ENCODE assay signal across 1 cellular context in the genomic region with DNA sequence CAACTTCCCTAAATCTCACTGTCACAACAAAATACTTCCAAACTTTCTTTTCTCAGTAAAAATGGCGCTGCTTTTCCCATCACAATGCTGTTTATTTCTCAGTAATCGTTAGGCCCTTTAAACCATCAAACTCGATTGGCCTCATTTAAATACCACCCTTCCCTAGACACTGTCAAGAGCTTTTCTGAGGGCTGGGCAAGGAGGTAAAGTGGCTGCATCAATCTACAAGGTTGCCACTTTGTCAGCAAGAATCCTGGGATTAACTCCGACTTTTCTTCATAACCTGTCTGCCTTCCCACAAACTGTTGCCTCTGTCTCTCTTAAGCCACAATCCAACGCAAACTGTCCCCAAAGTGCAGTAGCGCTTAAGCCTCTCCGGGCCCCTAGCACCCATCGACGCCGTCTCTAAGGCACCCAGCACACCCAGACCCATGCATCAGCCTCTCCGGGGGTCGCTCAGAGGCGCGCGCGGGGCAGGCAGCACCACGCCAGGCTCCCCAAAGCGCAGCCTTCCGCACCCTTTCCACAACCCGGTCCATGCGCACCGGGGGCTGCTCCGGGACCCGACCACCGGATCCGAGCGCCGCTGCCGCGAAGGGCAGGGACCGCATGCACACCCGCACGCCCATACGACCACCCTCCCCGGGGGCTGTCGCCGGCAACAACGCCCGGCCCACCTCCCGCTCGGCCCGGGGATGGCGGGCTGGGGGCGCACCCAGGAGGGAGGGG.
TF ChIP-seq lines count a peak whose summit lies in the region.

No MANE protein-coding gene starts in this region.

TF ChIP-seq in HEK293, 187 proteins besides CTCF, POLR2A, EP300 and RAD21 (continued from another document and continues in another):
- TF ChIP-seq, protein P1, sequence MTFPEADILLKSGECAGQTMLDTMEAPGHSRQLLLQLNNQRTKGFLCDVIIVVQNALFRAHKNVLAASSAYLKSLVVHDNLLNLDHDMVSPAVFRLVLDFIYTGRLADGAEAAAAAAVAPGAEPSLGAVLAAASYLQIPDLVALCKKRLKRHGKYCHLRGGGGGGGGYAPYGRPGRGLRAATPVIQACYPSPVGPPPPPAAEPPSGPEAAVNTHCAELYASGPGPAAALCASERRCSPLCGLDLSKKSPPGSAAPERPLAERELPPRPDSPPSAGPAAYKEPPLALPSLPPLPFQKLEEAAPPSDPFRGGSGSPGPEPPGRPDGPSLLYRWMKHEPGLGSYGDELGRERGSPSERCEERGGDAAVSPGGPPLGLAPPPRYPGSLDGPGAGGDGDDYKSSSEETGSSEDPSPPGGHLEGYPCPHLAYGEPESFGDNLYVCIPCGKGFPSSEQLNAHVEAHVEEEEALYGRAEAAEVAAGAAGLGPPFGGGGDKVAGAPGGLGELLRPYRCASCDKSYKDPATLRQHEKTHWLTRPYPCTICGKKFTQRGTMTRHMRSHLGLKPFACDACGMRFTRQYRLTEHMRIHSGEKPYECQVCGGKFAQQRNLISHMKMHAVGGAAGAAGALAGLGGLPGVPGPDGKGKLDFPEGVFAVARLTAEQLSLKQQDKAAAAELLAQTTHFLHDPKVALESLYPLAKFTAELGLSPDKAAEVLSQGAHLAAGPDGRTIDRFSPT (tag by site-specific recombination; IDR thresholded peaks at IDR 0.05), result no peak
- TF ChIP-seq ZNF214 (tag by site-specific recombination; IDR thresholded peaks at IDR 0.05; ENCODE audit: borderline replicate concordance), result no peak
- TF ChIP-seq ZNF560 (tag by site-specific recombination; IDR thresholded peaks at IDR 0.05; ENCODE audit: borderline replicate concordance), result no peak
- TF ChIP-seq, protein P2, sequence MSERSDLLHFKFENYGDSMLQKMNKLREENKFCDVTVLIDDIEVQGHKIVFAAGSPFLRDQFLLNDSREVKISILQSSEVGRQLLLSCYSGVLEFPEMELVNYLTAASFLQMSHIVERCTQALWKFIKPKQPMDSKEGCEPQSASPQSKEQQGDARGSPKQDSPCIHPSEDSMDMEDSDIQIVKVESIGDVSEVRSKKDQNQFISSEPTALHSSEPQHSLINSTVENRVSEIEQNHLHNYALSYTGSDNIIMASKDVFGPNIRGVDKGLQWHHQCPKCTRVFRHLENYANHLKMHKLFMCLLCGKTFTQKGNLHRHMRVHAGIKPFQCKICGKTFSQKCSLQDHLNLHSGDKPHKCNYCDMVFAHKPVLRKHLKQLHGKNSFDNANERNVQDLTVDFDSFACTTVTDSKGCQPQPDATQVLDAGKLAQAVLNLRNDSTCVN (tag by site-specific recombination; optimal IDR thresholded peaks at IDR 0.05), result peak; percentile 74
- peak; percentile 53 for TF ChIP-seq SP2 (tag by site-specific recombination; IDR thresholded peaks at IDR 0.05)
- no peak for TF ChIP-seq ZNF223 (tag by site-specific recombination; IDR thresholded peaks at IDR 0.05)
- no peak for TF ChIP-seq ZNF10 (tag by site-specific recombination; IDR thresholded peaks at IDR 0.05)
- TF ChIP-seq ZNF626 (tag by site-specific recombination; IDR thresholded peaks at IDR 0.05), result no peak
- no peak for TF ChIP-seq KLF1 (tag by site-specific recombination; IDR thresholded peaks at IDR 0.05)
- no peak for TF ChIP-seq GLI2 (tag by site-specific recombination; IDR thresholded peaks at IDR 0.05; ENCODE audit: borderline replicate concordance, low read depth)
- TF ChIP-seq ZNF561 (tag by site-specific recombination; IDR thresholded peaks at IDR 0.05; ENCODE audit: borderline replicate concordance), result no peak
- peak; percentile 73; the same call in 1 of the 2 replicates for TF ChIP-seq ZNF76 (tag by site-specific recombination; IDR thresholded peaks at IDR 0.05; ENCODE audit: borderline replicate concordance, low read depth)
- TF ChIP-seq, protein P3, sequence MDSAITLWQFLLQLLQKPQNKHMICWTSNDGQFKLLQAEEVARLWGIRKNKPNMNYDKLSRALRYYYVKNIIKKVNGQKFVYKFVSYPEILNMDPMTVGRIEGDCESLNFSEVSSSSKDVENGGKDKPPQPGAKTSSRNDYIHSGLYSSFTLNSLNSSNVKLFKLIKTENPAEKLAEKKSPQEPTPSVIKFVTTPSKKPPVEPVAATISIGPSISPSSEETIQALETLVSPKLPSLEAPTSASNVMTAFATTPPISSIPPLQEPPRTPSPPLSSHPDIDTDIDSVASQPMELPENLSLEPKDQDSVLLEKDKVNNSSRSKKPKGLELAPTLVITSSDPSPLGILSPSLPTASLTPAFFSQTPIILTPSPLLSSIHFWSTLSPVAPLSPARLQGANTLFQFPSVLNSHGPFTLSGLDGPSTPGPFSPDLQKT (IDR thresholded peaks at IDR 0.05; ENCODE audit: borderline replicate concordance, low read depth, low read length), result no peak
- TF ChIP-seq ZNF473 (tag by site-specific recombination; IDR thresholded peaks at IDR 0.05), result no peak
- TF ChIP-seq, protein P4, sequence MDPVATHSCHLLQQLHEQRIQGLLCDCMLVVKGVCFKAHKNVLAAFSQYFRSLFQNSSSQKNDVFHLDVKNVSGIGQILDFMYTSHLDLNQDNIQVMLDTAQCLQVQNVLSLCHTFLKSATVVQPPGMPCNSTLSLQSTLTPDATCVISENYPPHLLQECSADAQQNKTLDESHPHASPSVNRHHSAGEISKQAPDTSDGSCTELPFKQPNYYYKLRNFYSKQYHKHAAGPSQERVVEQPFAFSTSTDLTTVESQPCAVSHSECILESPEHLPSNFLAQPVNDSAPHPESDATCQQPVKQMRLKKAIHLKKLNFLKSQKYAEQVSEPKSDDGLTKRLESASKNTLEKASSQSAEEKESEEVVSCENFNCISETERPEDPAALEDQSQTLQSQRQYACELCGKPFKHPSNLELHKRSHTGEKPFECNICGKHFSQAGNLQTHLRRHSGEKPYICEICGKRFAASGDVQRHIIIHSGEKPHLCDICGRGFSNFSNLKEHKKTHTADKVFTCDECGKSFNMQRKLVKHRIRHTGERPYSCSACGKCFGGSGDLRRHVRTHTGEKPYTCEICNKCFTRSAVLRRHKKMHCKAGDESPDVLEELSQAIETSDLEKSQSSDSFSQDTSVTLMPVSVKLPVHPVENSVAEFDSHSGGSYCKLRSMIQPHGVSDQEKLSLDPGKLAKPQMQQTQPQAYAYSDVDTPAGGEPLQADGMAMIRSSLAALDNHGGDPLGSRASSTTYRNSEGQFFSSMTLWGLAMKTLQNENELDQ (tag by site-specific recombination; IDR thresholded peaks at IDR 0.05; ENCODE audit: low read depth), result no peak
- TF ChIP-seq ZBTB20 (tag by site-specific recombination; IDR thresholded peaks at IDR 0.05), result peak; percentile 73
- no peak for TF ChIP-seq ZNF654 (tag by site-specific recombination; IDR thresholded peaks at IDR 0.05; ENCODE audit: low read depth)
- no peak for TF ChIP-seq ZNF610 (tag by site-specific recombination; IDR thresholded peaks at IDR 0.05; ENCODE audit: borderline replicate concordance)
- no peak for TF ChIP-seq ZNF785 (tag by site-specific recombination; IDR thresholded peaks at IDR 0.05)
- TF ChIP-seq ZNF174 (tag by site-specific recombination; IDR thresholded peaks at IDR 0.05), result no peak
- no peak for TF ChIP-seq HOXC10 (CRISPR knock-in tag; IDR thresholded peaks at IDR 0.05)
- TF ChIP-seq ZBTB48 (tag by site-specific recombination; IDR thresholded peaks at IDR 0.05), result peak; percentile 61; the same call in 1 of the 2 replicates
- no peak for TF ChIP-seq ZNF658 (tag by site-specific recombination; IDR thresholded peaks at IDR 0.05)
- TF ChIP-seq ZNF112 (tag by site-specific recombination; IDR thresholded peaks at IDR 0.05), result no peak
- no peak for TF ChIP-seq ZSCAN23 (tag by site-specific recombination; IDR thresholded peaks at IDR 0.05)
- TF ChIP-seq KLF9 (tag by site-specific recombination; IDR thresholded peaks at IDR 0.05; ENCODE audit: low read depth), result no peak
- TF ChIP-seq BCL11A (tag by site-specific recombination; IDR thresholded peaks at IDR 0.05; ENCODE audit: low read depth), result no peak
- TF ChIP-seq ZNF777 (tag by site-specific recombination; IDR thresholded peaks at IDR 0.05; ENCODE audit: borderline replicate concordance), result no peak
- TF ChIP-seq ZNF146 (tag by site-specific recombination; IDR thresholded peaks at IDR 0.05), result no peak
- no peak for TF ChIP-seq TRIM28 (IDR thresholded peaks at IDR 0.05; ENCODE audit: borderline replicate concordance, low read length)
- TF ChIP-seq ZNF555 (tag by site-specific recombination; conservative IDR thresholded peaks at IDR 0.05), result no peak
- no peak for TF ChIP-seq MZF1 (tag by site-specific recombination; IDR thresholded peaks at IDR 0.05; ENCODE audit: borderline replicate concordance)
- no peak for TF ChIP-seq ZNF701 (tag by site-specific recombination; IDR thresholded peaks at IDR 0.05)
- TF ChIP-seq ZNF514 (tag by site-specific recombination; IDR thresholded peaks at IDR 0.05), result no peak
- no peak for TF ChIP-seq ZNF677 (tag by site-specific recombination; IDR thresholded peaks at IDR 0.05)
- TF ChIP-seq, protein P5, sequence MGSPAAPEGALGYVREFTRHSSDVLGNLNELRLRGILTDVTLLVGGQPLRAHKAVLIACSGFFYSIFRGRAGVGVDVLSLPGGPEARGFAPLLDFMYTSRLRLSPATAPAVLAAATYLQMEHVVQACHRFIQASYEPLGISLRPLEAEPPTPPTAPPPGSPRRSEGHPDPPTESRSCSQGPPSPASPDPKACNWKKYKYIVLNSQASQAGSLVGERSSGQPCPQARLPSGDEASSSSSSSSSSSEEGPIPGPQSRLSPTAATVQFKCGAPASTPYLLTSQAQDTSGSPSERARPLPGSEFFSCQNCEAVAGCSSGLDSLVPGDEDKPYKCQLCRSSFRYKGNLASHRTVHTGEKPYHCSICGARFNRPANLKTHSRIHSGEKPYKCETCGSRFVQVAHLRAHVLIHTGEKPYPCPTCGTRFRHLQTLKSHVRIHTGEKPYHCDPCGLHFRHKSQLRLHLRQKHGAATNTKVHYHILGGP (tag by site-specific recombination; IDR thresholded peaks at IDR 0.05), result no peak
- TF ChIP-seq ZNF404 (tag by site-specific recombination; IDR thresholded peaks at IDR 0.05), result no peak
- TF ChIP-seq, protein P6, sequence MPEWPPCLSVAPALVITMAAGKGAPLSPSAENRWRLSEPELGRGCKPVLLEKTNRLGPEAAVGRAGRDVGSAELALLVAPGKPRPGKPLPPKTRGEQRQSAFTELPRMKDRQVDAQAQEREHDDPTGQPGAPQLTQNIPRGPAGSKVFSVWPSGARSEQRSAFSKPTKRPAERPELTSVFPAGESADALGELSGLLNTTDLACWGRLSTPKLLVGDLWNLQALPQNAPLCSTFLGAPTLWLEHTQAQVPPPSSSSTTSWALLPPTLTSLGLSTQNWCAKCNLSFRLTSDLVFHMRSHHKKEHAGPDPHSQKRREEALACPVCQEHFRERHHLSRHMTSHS (tag by site-specific recombination; IDR thresholded peaks at IDR 0.05), result no peak
- TF ChIP-seq, protein P7, sequence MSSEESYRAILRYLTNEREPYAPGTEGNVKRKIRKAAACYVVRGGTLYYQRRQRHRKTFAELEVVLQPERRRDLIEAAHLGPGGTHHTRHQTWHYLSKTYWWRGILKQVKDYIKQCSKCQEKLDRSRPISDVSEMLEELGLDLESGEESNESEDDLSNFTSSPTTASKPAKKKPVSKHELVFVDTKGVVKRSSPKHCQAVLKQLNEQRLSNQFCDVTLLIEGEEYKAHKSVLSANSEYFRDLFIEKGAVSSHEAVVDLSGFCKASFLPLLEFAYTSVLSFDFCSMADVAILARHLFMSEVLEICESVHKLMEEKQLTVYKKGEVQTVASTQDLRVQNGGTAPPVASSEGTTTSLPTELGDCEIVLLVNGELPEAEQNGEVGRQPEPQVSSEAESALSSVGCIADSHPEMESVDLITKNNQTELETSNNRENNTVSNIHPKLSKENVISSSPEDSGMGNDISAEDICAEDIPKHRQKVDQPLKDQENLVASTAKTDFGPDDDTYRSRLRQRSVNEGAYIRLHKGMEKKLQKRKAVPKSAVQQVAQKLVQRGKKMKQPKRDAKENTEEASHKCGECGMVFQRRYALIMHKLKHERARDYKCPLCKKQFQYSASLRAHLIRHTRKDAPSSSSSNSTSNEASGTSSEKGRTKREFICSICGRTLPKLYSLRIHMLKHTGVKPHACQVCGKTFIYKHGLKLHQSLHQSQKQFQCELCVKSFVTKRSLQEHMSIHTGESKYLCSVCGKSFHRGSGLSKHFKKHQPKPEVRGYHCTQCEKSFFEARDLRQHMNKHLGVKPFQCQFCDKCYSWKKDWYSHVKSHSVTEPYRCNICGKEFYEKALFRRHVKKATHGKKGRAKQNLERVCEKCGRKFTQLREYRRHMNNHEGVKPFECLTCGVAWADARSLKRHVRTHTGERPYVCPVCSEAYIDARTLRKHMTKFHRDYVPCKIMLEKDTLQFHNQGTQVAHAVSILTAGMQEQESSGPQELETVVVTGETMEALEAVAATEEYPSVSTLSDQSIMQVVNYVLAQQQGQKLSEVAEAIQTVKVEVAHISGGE (tag by site-specific recombination; conservative IDR thresholded peaks at IDR 0.05; ENCODE audit: low read depth), result no peak
- TF ChIP-seq, protein P8, sequence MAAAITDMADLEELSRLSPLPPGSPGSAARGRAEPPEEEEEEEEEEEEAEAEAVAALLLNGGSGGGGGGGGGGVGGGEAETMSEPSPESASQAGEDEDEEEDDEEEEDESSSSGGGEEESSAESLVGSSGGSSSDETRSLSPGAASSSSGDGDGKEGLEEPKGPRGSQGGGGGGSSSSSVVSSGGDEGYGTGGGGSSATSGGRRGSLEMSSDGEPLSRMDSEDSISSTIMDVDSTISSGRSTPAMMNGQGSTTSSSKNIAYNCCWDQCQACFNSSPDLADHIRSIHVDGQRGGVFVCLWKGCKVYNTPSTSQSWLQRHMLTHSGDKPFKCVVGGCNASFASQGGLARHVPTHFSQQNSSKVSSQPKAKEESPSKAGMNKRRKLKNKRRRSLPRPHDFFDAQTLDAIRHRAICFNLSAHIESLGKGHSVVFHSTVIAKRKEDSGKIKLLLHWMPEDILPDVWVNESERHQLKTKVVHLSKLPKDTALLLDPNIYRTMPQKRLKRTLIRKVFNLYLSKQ (tag by site-specific recombination; IDR thresholded peaks at IDR 0.05; ENCODE audit: borderline replicate concordance), result no peak
- TF ChIP-seq, protein P9, sequence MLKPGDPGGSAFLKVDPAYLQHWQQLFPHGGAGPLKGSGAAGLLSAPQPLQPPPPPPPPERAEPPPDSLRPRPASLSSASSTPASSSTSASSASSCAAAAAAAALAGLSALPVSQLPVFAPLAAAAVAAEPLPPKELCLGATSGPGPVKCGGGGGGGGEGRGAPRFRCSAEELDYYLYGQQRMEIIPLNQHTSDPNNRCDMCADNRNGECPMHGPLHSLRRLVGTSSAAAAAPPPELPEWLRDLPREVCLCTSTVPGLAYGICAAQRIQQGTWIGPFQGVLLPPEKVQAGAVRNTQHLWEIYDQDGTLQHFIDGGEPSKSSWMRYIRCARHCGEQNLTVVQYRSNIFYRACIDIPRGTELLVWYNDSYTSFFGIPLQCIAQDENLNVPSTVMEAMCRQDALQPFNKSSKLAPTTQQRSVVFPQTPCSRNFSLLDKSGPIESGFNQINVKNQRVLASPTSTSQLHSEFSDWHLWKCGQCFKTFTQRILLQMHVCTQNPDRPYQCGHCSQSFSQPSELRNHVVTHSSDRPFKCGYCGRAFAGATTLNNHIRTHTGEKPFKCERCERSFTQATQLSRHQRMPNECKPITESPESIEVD (tag by site-specific recombination; IDR thresholded peaks at IDR 0.05), result no peak
- no peak for TF ChIP-seq YY2 (tag by site-specific recombination; IDR thresholded peaks at IDR 0.05)
- no peak for TF ChIP-seq ZNF155 (tag by site-specific recombination; IDR thresholded peaks at IDR 0.05)
